Comparison of ENCODE assay signal across 9 cellular contexts in genomic region chr19:18214779-18215178, GRCh38. TPM values are rescaled to one million over a fixed set of nuclear protein-coding genes. Genes with fewer than 3 reads are reported as not detected.
A peak's percentile ranks its signal among the peaks of the same experiment; 100 is the strongest.
DNase-seq lines count a peak whose midpoint lies in the region; ATAC-seq, FAIRE-seq and TF ChIP-seq lines count a peak whose summit lies in the region.
"Not testable (repeated sequence)": the region's sequence is repeated elsewhere in the genome, so short reads cannot be mapped to it uniquely, and the experiment has no call there.
"Had no signal": no experiment of that assay in that cellular context is flagged by ENCODE, and none has a peak within 500 bp of the region (broad histone marks: within the 10 kb centered on the region; RNA-seq: fewer than 3 reads in every experiment).

No MANE protein-coding gene starts in this region.

- H3K4me2 ChIP-seq in IMR-90 (ENCODE audit: low read depth, low read length); mesenchymal stem cell (ENCODE audit: low read length, poor library complexity, severe bottlenecking): not testable (repeated sequence)

- 0 out of 2 replicates have a peak overlapping the region, but pooled peaks have one; percentile 41 for H2AK5ac ChIP-seq in IMR-90 (ENCODE audit: low read depth, low read length)
- not testable (repeated sequence) for H2AK5ac ChIP-seq in mesenchymal stem cell (ENCODE audit: low read length, severe bottlenecking)

- not testable (repeated sequence) for TF ChIP-seq RAD21 in IMR-90 (IDR thresholded peaks at IDR 0.05; ENCODE audit: low read length)

- H4K20me1 ChIP-seq in IMR-90 (ENCODE audit: insufficient read depth, low read length), result not testable (repeated sequence)

- not testable (repeated sequence) for DNase-seq in CD4-positive, alpha-beta T cell; mesenchymal stem cell
- DNase-seq in IMR-90 (peak; percentile 67), RCC 7860 (ENCODE audit: low spot score) (peak; percentile 5), astrocyte of the hippocampus (ENCODE audit: low read depth, low spot score) (peak; percentile 59), epithelial cell of esophagus (ENCODE audit: low read depth) (peak; percentile 65)
- DNase-seq in activated CD8-positive, alpha-beta T cell treated with anti-CD3 and anti-CD28 coated beads for 36 hours, result peak; percentile 33

- 0% methylated on average over 1 of the region's 3 CpGs; no CpG with 5 or more reads in 1 of the 2 experiments for WGBS in IMR-90 (ENCODE audit: extremely low coverage in 2 of 2, insufficient read length in 1 of 2), 2 experiments
- WGBS in mesenchymal stem cell, result 62% methylated on average over 3 of the region's 3 CpGs

- H2AFZ ChIP-seq in IMR-90 (replicated peaks; ENCODE audit: low read length, poor library complexity), result peak overlapping the region; percentile 67
- not testable (repeated sequence) for H2AFZ ChIP-seq in mesenchymal stem cell (ENCODE audit: low read depth, low read length)

- H3K9ac ChIP-seq in IMR-90 (ENCODE audit: low read depth, low read length) (peak overlapping the region; percentile 63; the same call in 1 of the 2 replicates), mesenchymal stem cell (ENCODE audit: low read length) (peak overlapping the region; percentile 44)

- peak overlapping the region; percentile 44; the same call in 1 of the 2 replicates for H2BK120ac ChIP-seq in IMR-90 (ENCODE audit: low read depth, low read length)
- H2BK120ac ChIP-seq in mesenchymal stem cell (ENCODE audit: low read depth, low read length), result not testable (repeated sequence)

- H3K27ac Mint-ChIP-seq in CD4-positive, alpha-beta T cell; activated CD8-positive, alpha-beta T cell treated with anti-CD3 and anti-CD28 coated beads for 36 hours: not testable (repeated sequence)

- not testable (repeated sequence) for H4K5ac ChIP-seq in IMR-90 (ENCODE audit: low read depth, low read length)

- H2BK15ac ChIP-seq in IMR-90 (ENCODE audit: low read depth, low read length); mesenchymal stem cell (ENCODE audit: low read depth, poor library complexity, severe bottlenecking): not testable (repeated sequence)

- not testable (repeated sequence) for H4K8ac ChIP-seq in IMR-90 (ENCODE audit: low read depth in 2 of 2, low read length in 2 of 2); mesenchymal stem cell (ENCODE audit: low read length)

- not testable (repeated sequence) for FAIRE-seq in RCC 7860 (lab: Jason Lieb, UNC)

- H3K4ac ChIP-seq in IMR-90 (ENCODE audit: low read depth, low read length), result peak overlapping the region; percentile 34; the same call in 1 of the 2 replicates
- H3K4ac ChIP-seq in mesenchymal stem cell (ENCODE audit: low read depth in 1 of 2, low read length in 2 of 2), result not testable (repeated sequence)

- H3K56ac ChIP-seq in IMR-90 (ENCODE audit: extremely low read depth, insufficient read depth, low read length), result not testable (repeated sequence)

- TF ChIP-seq POLR2A in IMR-90 (IDR thresholded peaks at IDR 0.05; ENCODE audit: low read depth, low read length), result not testable (repeated sequence)

- H3K18ac ChIP-seq in IMR-90 (ENCODE audit: low read depth, low read length); mesenchymal stem cell (ENCODE audit: low read depth in 1 of 2, low read length in 2 of 2): not testable (repeated sequence)

- H3K36me3 Mint-ChIP-seq in CD4-positive, alpha-beta T cell (ENCODE audit: low read depth); activated CD8-positive, alpha-beta T cell treated with anti-CD3 and anti-CD28 coated beads for 36 hours (ENCODE audit: low read depth): not testable (repeated sequence)

- not testable (repeated sequence) for H2AK9ac ChIP-seq in IMR-90 (replicated peaks; ENCODE audit: low read depth, low read length, poor library complexity)

- H3K79me1 ChIP-seq in IMR-90 (ENCODE audit: low read depth in 1 of 2, low read length in 2 of 2); mesenchymal stem cell (replicated peaks; ENCODE audit: low read length, poor library complexity, severe bottlenecking): not testable (repeated sequence)

- not testable (repeated sequence) for H3K9me3 Mint-ChIP-seq in CD4-positive, alpha-beta T cell; activated CD8-positive, alpha-beta T cell treated with anti-CD3 and anti-CD28 coated beads for 36 hours

- CTCF ChIA-PET in CD4-positive, alpha-beta T cell (lab: Charles Lee); IMR-90 (lab: Yijun Ruan, JAX): not testable (repeated sequence)
- CTCF ChIA-PET in activated CD8-positive, alpha-beta T cell treated with anti-CD3 and anti-CD28 coated beads for 36 hours (lab: Charles Lee), result interaction anchor here (1.1 kb wide), 1 partner anchor 38 kb away, joined by 3 read pairs; no protein-coding TSS in a partner anchor

- peak; percentile 32 for ATAC-seq in CD4-positive, alpha-beta T cell (ENCODE audit: poor library complexity)
- ATAC-seq in IMR-90 (ENCODE audit: low read depth), result peak; percentile 74
- ATAC-seq in activated CD8-positive, alpha-beta T cell treated with anti-CD3 and anti-CD28 coated beads for 36 hours, result peak; percentile 84

- H4K91ac ChIP-seq in IMR-90 (ENCODE audit: insufficient read depth, low read depth, low read length); mesenchymal stem cell (ENCODE audit: low read length): not testable (repeated sequence)

- H3K9me1 ChIP-seq in IMR-90 (ENCODE audit: insufficient read depth, low read length), result not testable (repeated sequence)

- H3K4me3 ChIP-seq in IMR-90 (ENCODE audit: insufficient read depth, low read depth, low read length); epithelial cell of esophagus (ENCODE audit: low read length); mesenchymal stem cell (ENCODE audit: insufficient read depth in 1 of 2, low read depth in 1 of 2, low read length in 2 of 2): not testable (repeated sequence)

- dilution Hi-C loops in IMR-90 (cut with HindIII; ENCODE audit: low sequenced_read_pairs, unreplicated experiment), result not testable (repeated sequence)

- TF ChIP-seq CTCF in CD4-positive, alpha-beta T cell (IDR thresholded peaks at IDR 0.05); IMR-90 (conservative IDR thresholded peaks at IDR 0.05; ENCODE audit: low read depth, low read length); activated CD8-positive, alpha-beta T cell treated with anti-CD3 and anti-CD28 coated beads for 36 hours (IDR thresholded peaks at IDR 0.05); epithelial cell of esophagus (IDR thresholded peaks at IDR 0.05; ENCODE audit: insufficient read depth, low read depth, low read length, missing control alignments): not testable (repeated sequence)

- peak overlapping the region; percentile 77; the same call in 1 of the 2 replicates for H2BK20ac ChIP-seq in IMR-90 (ENCODE audit: low read depth, low read length)

- H2BK12ac ChIP-seq in mesenchymal stem cell (ENCODE audit: low read length in 2 of 2), result not testable (repeated sequence)

- H3K4me3 Mint-ChIP-seq in CD4-positive, alpha-beta T cell; activated CD8-positive, alpha-beta T cell treated with anti-CD3 and anti-CD28 coated beads for 36 hours: not testable (repeated sequence)

- BruUV-seq in IMR-90 (replicated peaks; lab: Mats Ljungman, UMichigan), result not testable (repeated sequence)

- H3K4me1 ChIP-seq in IMR-90 (ENCODE audit: control insufficient read depth, insufficient read depth, low read length); mesenchymal stem cell (ENCODE audit: control insufficient read depth, insufficient read depth, low read depth, low read length): not testable (repeated sequence)

- in situ Hi-C loops in IMR-90 (cut with MboI; ENCODE audit: low sequenced_read_pairs), result not testable (repeated sequence)

- 0 out of 2 replicates have a peak overlapping the region, but pooled peaks have one; percentile 64 for H3K14ac ChIP-seq in IMR-90 (replicated peaks; ENCODE audit: low read depth, low read length)
- H3K14ac ChIP-seq in mesenchymal stem cell (ENCODE audit: low read length in 2 of 2), result not testable (repeated sequence)

- H3K27me3 ChIP-seq in CD4-positive, alpha-beta T cell (ENCODE audit: control insufficient read depth, insufficient read depth, low read length); IMR-90 (ENCODE audit: control insufficient read depth, insufficient read depth, low read length): not testable (repeated sequence)
- H3K27me3 ChIP-seq in mesenchymal stem cell (ENCODE audit: control insufficient read depth in 1 of 2, insufficient read depth in 1 of 2, low read length in 2 of 2), result peaks cover 0 to 26% of the 10 kb centered on the region in 2 experiments

- intact Hi-C loops in CD4-positive, alpha-beta T cell (cut with DNase I, micrococcal nuclease); IMR-90 (cut with micrococcal nuclease): not testable (repeated sequence)
- intact Hi-C loops in activated CD8-positive, alpha-beta T cell treated with anti-CD3 and anti-CD28 coated beads for 36 hours (cut with micrococcal nuclease), result loop anchor here (5.0 kb wide), 1 partner anchor 38 kb away; no protein-coding TSS in a partner anchor

- H3K36me3 ChIP-seq in IMR-90 (ENCODE audit: control insufficient read depth, insufficient read depth, low read length); mesenchymal stem cell (ENCODE audit: control insufficient read depth in 1 of 2, insufficient read depth in 2 of 2, low read depth in 1 of 2, low read length in 2 of 2): not testable (repeated sequence)

- H3K4me1 Mint-ChIP-seq in CD4-positive, alpha-beta T cell (ENCODE audit: low read depth); activated CD8-positive, alpha-beta T cell treated with anti-CD3 and anti-CD28 coated beads for 36 hours (ENCODE audit: low read depth): not testable (repeated sequence)

- H2BK5ac ChIP-seq in IMR-90 (ENCODE audit: low read depth, low read length, poor library complexity, severe bottlenecking), result peak overlapping the region; percentile 25
- H2BK5ac ChIP-seq in mesenchymal stem cell (ENCODE audit: low read depth, low read length, poor library complexity, severe bottlenecking), result not testable (repeated sequence)

- POLR2A ChIA-PET in CD4-positive, alpha-beta T cell (lab: Charles Lee); IMR-90 (lab: Charles Lee; ENCODE audit: unreplicated experiment); activated CD8-positive, alpha-beta T cell treated with anti-CD3 and anti-CD28 coated beads for 36 hours (lab: Charles Lee): not testable (repeated sequence)

- not testable (repeated sequence) for H3K23ac ChIP-seq in IMR-90 (ENCODE audit: low read depth, low read length); mesenchymal stem cell (ENCODE audit: low read length in 2 of 2)

- not testable (repeated sequence) for H3K27ac ChIP-seq in CD4-positive, alpha-beta T cell (ENCODE audit: low read depth, low read length); IMR-90 (ENCODE audit: insufficient read depth, low read length); mesenchymal stem cell (ENCODE audit: low read length, poor library complexity, severe bottlenecking)

- H3K27me3 Mint-ChIP-seq in CD4-positive, alpha-beta T cell, result peaks cover 13% of the 10 kb centered on the region
- H3K27me3 Mint-ChIP-seq in activated CD8-positive, alpha-beta T cell treated with anti-CD3 and anti-CD28 coated beads for 36 hours, result not testable (repeated sequence)

- H3K9me3 ChIP-seq in CD4-positive, alpha-beta T cell (ENCODE audit: control insufficient read depth, low read length); IMR-90 (ENCODE audit: control insufficient read depth, insufficient read depth, low read length); mesenchymal stem cell (ENCODE audit: control insufficient read depth, low read length): not testable (repeated sequence)

RNA-seq across cellular contexts. Expression of gene RAB3A, which starts 10.9 kb away (rescaled TPM):
- total RNA-seq in CD4-positive, alpha-beta T cell, result 10 to 100 TPM; 28.9 to 31.2 TPM
- total RNA-seq in IMR-90 (2012; rRNA removed), result 2.8 and 3.0 TPM in 2 replicates
- polyA plus RNA-seq in IMR-90 (2012; rRNA removed), result 13.4 and 13.6 TPM in 2 replicates
- 8.6 and 29.3 TPM in 2 replicates for polyA plus RNA-seq in IMR-90 (2012; cell fraction: cytosol; rRNA removed)
- 35.0 and 55.7 TPM in 2 replicates for polyA plus RNA-seq in IMR-90 (2012; cell fraction: nucleus; rRNA removed; ENCODE audit: low replicate concordance)
- 10 to 100 TPM in 1 of 2 experiments, 1 to 10 TPM in 1; 8.9 to 11.3 TPM for total RNA-seq in activated CD8-positive, alpha-beta T cell treated with anti-CD3 and anti-CD28 coated beads for 36 hours
- polyA plus RNA-seq in mesenchymal stem cell (2013, experiment 1 of 2), result 5.6 TPM
- 5.8 TPM for polyA plus RNA-seq in mesenchymal stem cell (2013, experiment 2 of 2)

RNA-seq across cellular contexts. Expression of gene PDE4C, which starts 11.5 kb away (rescaled TPM):
- total RNA-seq in CD4-positive, alpha-beta T cell, result not detected
- 0.18 TPM in 1 of 2 replicates, not detected in the other for total RNA-seq in IMR-90 (2012; rRNA removed)
- 0.22 and 0.24 TPM in 2 replicates for polyA plus RNA-seq in IMR-90 (2012; rRNA removed)
- 0.30 and 0.40 TPM in 2 replicates for polyA plus RNA-seq in IMR-90 (2012; cell fraction: cytosol; rRNA removed)
- polyA plus RNA-seq in IMR-90 (2012; cell fraction: nucleus; rRNA removed; ENCODE audit: low replicate concordance), result 3.4 and 5.3 TPM in 2 replicates
- total RNA-seq in activated CD8-positive, alpha-beta T cell treated with anti-CD3 and anti-CD28 coated beads for 36 hours, result under 1 TPM in 1 of 2 experiments, not detected in 1; 0.38 TPM
- polyA plus RNA-seq in mesenchymal stem cell (2013, experiment 1 of 2), result 0.04 TPM
- not detected for polyA plus RNA-seq in mesenchymal stem cell (2013, experiment 2 of 2)
- total RNA-seq: activated T-helper 1 cell treated with anti-CD3 and anti-CD28 coated beads, Interleukin-12 subunit alpha, Interleukin-12 subunit beta, Interleukin-2, Interleukin-4 antibody, amounts not matched to agents 30 ng/mL and 10 ng/mL and 1 ng/mL, durations not matched to agents 14 hours and 24 hours and 36 hours had no signal

RNA-seq across cellular contexts. Expression of gene MPV17L2, which starts 21.8 kb away (rescaled TPM):
- 1 to 10 TPM; 2.8 to 3.9 TPM for total RNA-seq in CD4-positive, alpha-beta T cell
- 7.2 TPM in 2 replicates for total RNA-seq in IMR-90 (2012; rRNA removed)
- polyA plus RNA-seq in IMR-90 (2012; rRNA removed), result 19.5 and 22.5 TPM in 2 replicates
- polyA plus RNA-seq in IMR-90 (2012; cell fraction: cytosol; rRNA removed), result 17.4 and 27.3 TPM in 2 replicates
- 3.9 and 10.3 TPM in 2 replicates for polyA plus RNA-seq in IMR-90 (2012; cell fraction: nucleus; rRNA removed; ENCODE audit: low replicate concordance)
- total RNA-seq in activated CD8-positive, alpha-beta T cell treated with anti-CD3 and anti-CD28 coated beads for 36 hours, result 1 to 10 TPM; 8.5 to 9.6 TPM
- polyA plus RNA-seq in mesenchymal stem cell (2013, experiment 1 of 2), result 19.7 TPM
- polyA plus RNA-seq in mesenchymal stem cell (2013, experiment 2 of 2), result 20.2 TPM

RNA-seq across cellular contexts. Expression of gene IFI30, which starts 41.2 kb away (rescaled TPM):
- 10 to 100 TPM; 10.6 to 10.7 TPM for total RNA-seq in CD4-positive, alpha-beta T cell
- total RNA-seq in IMR-90 (2012; rRNA removed), result 1.1 and 2.3 TPM in 2 replicates
- 2.3 and 4.0 TPM in 2 replicates for polyA plus RNA-seq in IMR-90 (2012; rRNA removed)
- 3.1 TPM in 1 of 2 replicates, not detected in the other for polyA plus RNA-seq in IMR-90 (2012; cell fraction: cytosol; rRNA removed)
- 1.6 and 2.1 TPM in 2 replicates for polyA plus RNA-seq in IMR-90 (2012; cell fraction: nucleus; rRNA removed; ENCODE audit: low replicate concordance)
- total RNA-seq in activated CD8-positive, alpha-beta T cell treated with anti-CD3 and anti-CD28 coated beads for 36 hours, result 10 to 100 TPM; 21.9 to 22.9 TPM
- polyA plus RNA-seq in mesenchymal stem cell (2013, experiment 1 of 2), result 28.4 TPM
- polyA plus RNA-seq in mesenchymal stem cell (2013, experiment 2 of 2), result 27.7 TPM
- total RNA-seq: osteocyte had no signal

RNA-seq across cellular contexts. Expression of gene IQCN, which starts 59.5 kb away (rescaled TPM):
- total RNA-seq in CD4-positive, alpha-beta T cell, result 10 to 100 TPM; 18.1 to 18.7 TPM
- 0.18 and 0.28 TPM in 2 replicates for total RNA-seq in IMR-90 (2012; rRNA removed)
- polyA plus RNA-seq in IMR-90 (2012; rRNA removed), result 0.60 and 0.67 TPM in 2 replicates
- 0.24 and 0.29 TPM in 2 replicates for polyA plus RNA-seq in IMR-90 (2012; cell fraction: cytosol; rRNA removed)
- 6.1 and 10.8 TPM in 2 replicates for polyA plus RNA-seq in IMR-90 (2012; cell fraction: nucleus; rRNA removed; ENCODE audit: low replicate concordance)
- total RNA-seq in activated CD8-positive, alpha-beta T cell treated with anti-CD3 and anti-CD28 coated beads for 36 hours, result under 1 TPM; 0.59 to 0.69 TPM
- 0.30 TPM for polyA plus RNA-seq in mesenchymal stem cell (2013, experiment 1 of 2)
- polyA plus RNA-seq in mesenchymal stem cell (2013, experiment 2 of 2), result 0.33 TPM

Comparison
In these comparisons a context has a peak if more than half of its experiments do, and no peak if none do; other contexts are left out.
1. ATAC-seq: peak in every context shown above with its lines; median percentile 84 in activated CD8-positive, alpha-beta T cell treated with anti-CD3 and anti-CD28 coated beads for 36 hours; 74 in IMR-90; 32 in CD4-positive, alpha-beta T cell.